Comparison of ENCODE assay signal across 1 cellular context in genomic region chr21:44498280-44498964, GRCh38.
TF ChIP-seq lines count a peak whose summit lies in the region.

No MANE protein-coding gene starts in this region.

TF ChIP-seq in HepG2, 621 proteins besides CTCF, POLR2A, EP300 and RAD21 (continued from another document and continues in another):
- TF ChIP-seq ZNF414 (CRISPR knock-in tag; IDR thresholded peaks at IDR 0.05) (no peak), ZNF597 (CRISPR knock-in tag; IDR thresholded peaks at IDR 0.05) (no peak), HMGA1 (CRISPR knock-in tag; conservative IDR thresholded peaks at IDR 0.05) (no peak), ZNF503 (CRISPR knock-in tag; IDR thresholded peaks at IDR 0.05) (no peak), PHF8 (CRISPR knock-in tag; IDR thresholded peaks at IDR 0.05) (no peak; the same call in 1 of the 2 replicates), NFYC (CRISPR knock-in tag; IDR thresholded peaks at IDR 0.05) (peak; percentile 26; the same call in 1 of the 2 replicates), RARA (CRISPR knock-in tag; IDR thresholded peaks at IDR 0.05) (no peak), HDAC1 (CRISPR knock-in tag; IDR thresholded peaks at IDR 0.05) (peak; percentile 47; the same call in 1 of the 2 replicates), ZNF781 (CRISPR knock-in tag; IDR thresholded peaks at IDR 0.05; ENCODE audit: borderline replicate concordance, not compliant biosample characterization) (no peak), PHF21A (CRISPR knock-in tag; IDR thresholded peaks at IDR 0.05) (peak; percentile 63; the same call in 1 of the 2 replicates), KDM5B (CRISPR knock-in tag; IDR thresholded peaks at IDR 0.05; ENCODE audit: borderline replicate concordance) (no peak), ZNF33A (CRISPR knock-in tag; IDR thresholded peaks at IDR 0.05; ENCODE audit: borderline replicate concordance) (no peak), KLF15 (CRISPR knock-in tag; IDR thresholded peaks at IDR 0.05; ENCODE audit: borderline replicate concordance) (no peak), UBTF (CRISPR knock-in tag; IDR thresholded peaks at IDR 0.05) (peak; percentile 20; the same call in 1 of the 2 replicates), ZZZ3 (CRISPR knock-in tag; IDR thresholded peaks at IDR 0.05; ENCODE audit: borderline replicate concordance) (no peak), ZNF468 (CRISPR knock-in tag; IDR thresholded peaks at IDR 0.05) (no peak), KIAA2018 (CRISPR knock-in tag; IDR thresholded peaks at IDR 0.05; ENCODE audit: borderline replicate concordance) (no peak), NONO (IDR thresholded peaks at IDR 0.05) (no peak), NONO (CRISPR knock-in tag; conservative IDR thresholded peaks at IDR 0.05) (0 out of 2 replicates have a peak, but pooled peaks have one; percentile 44), ZNF562 (CRISPR knock-in tag; IDR thresholded peaks at IDR 0.05; ENCODE audit: borderline replicate concordance) (no peak), ASH2L (IDR thresholded peaks at IDR 0.05; ENCODE audit: insufficient read length, low read depth, low read length) (no peak), ZNF574 (CRISPR knock-in tag; IDR thresholded peaks at IDR 0.05) (no peak), HOMEZ (CRISPR knock-in tag; IDR thresholded peaks at IDR 0.05; ENCODE audit: low read depth) (no peak), GMEB2 (CRISPR knock-in tag; IDR thresholded peaks at IDR 0.05; ENCODE audit: low read depth) (no peak), TOPORS (CRISPR knock-in tag; IDR thresholded peaks at IDR 0.05) (no peak), THRA (CRISPR knock-in tag; IDR thresholded peaks at IDR 0.05; ENCODE audit: borderline replicate concordance) (no peak), ZMYM4 (CRISPR knock-in tag; IDR thresholded peaks at IDR 0.05) (peak; percentile 30; the same call in 1 of the 2 replicates), ZNF761 (CRISPR knock-in tag; conservative IDR thresholded peaks at IDR 0.05) (no peak), FOSL1 (CRISPR knock-in tag; IDR thresholded peaks at IDR 0.05; ENCODE audit: borderline replicate concordance) (no peak), ZNF550 (CRISPR knock-in tag; IDR thresholded peaks at IDR 0.05; ENCODE audit: borderline replicate concordance) (no peak)
